8 cellular contexts compared by ENCODE assay signal in genomic region chr7:106365252-106366005, GRCh38.
DNase-seq lines count a peak whose midpoint lies in the region; ATAC-seq and TF ChIP-seq lines count a peak whose summit lies in the region.

No MANE protein-coding gene starts in this region.

- DNase-seq in GM12864 (ENCODE audit: low read depth) (peak; percentile 48), NB4 (ENCODE audit: low read depth) (peak; percentile 78), cardiac septum (ENCODE audit: low spot score) (peak; percentile 81), NCI-H146 treated with DMSO at 0.1 percent for 48 hours (lab: John Stamatoyannopoulos, UW; ENCODE audit: unreplicated experiment) (no peak), glomerular visceral epithelial cell (ENCODE audit: extremely low spot score) (no peak), prostate gland (ENCODE audit: low spot score) (no peak), medulla oblongata (ENCODE audit: extremely low spot score) (no peak)

- ATAC-seq in GM21576 (IDR thresholded peaks at IDR 0.05; ENCODE audit: unreplicated experiment), result peak; percentile 83

- no peaks in the 10 kb centered on the region for H3K9me3 ChIP-seq in prostate gland

- TF ChIP-seq POLR2A in NB4 (IDR thresholded peaks at IDR 0.05; ENCODE audit: extremely low read depth, insufficient read length) (no peak), prostate gland (IDR thresholded peaks at IDR 0.05) (no peak)

- no peaks in the 10 kb centered on the region for H3K27me3 ChIP-seq in prostate gland (replicated peaks; ENCODE audit: insufficient read depth)

- TF ChIP-seq CTCF in GM12864 (IDR thresholded peaks at IDR 0.05; ENCODE audit: low read depth, low read length, missing control alignments) (no peak), NB4 (IDR thresholded peaks at IDR 0.05; ENCODE audit: low read depth, low read length) (no peak), prostate gland (IDR thresholded peaks at IDR 0.05) (no peak)

- 72% methylated on average over 3 of the region's 3 CpGs for WGBS in prostate gland

- H3K4me3 ChIP-seq in GM12864 (ENCODE audit: low read depth, low read length) (no peak overlapping the region), NB4 (ENCODE audit: low read depth, low read length) (no peak overlapping the region), prostate gland (no peak overlapping the region)

- H3K27ac ChIP-seq in prostate gland, result no peak overlapping the region

- intact Hi-C loops in cardiac septum (cut with DNase I), result no loop called here
- intact Hi-C loops in prostate gland (cut with DNase I), result no loop called here

- H3K36me3 ChIP-seq in prostate gland, result no peaks in the 10 kb centered on the region

- H3K4me1 ChIP-seq in prostate gland (replicated peaks), result no peaks in the 10 kb centered on the region

Comparison
In these comparisons a context has a peak if more than half of its experiments do, and no peak if none do; other contexts are left out.
1. DNase-seq: peak in GM12864 (single experiment), NB4 (single experiment) and cardiac septum (single experiment); none in NCI-H146 treated with DMSO at 0.1 percent for 48 hours (single experiment), glomerular visceral epithelial cell (single experiment), prostate gland (single experiment) and medulla oblongata (single experiment).